ENCODE assay signal across 9 cellular contexts in the genomic region with DNA sequence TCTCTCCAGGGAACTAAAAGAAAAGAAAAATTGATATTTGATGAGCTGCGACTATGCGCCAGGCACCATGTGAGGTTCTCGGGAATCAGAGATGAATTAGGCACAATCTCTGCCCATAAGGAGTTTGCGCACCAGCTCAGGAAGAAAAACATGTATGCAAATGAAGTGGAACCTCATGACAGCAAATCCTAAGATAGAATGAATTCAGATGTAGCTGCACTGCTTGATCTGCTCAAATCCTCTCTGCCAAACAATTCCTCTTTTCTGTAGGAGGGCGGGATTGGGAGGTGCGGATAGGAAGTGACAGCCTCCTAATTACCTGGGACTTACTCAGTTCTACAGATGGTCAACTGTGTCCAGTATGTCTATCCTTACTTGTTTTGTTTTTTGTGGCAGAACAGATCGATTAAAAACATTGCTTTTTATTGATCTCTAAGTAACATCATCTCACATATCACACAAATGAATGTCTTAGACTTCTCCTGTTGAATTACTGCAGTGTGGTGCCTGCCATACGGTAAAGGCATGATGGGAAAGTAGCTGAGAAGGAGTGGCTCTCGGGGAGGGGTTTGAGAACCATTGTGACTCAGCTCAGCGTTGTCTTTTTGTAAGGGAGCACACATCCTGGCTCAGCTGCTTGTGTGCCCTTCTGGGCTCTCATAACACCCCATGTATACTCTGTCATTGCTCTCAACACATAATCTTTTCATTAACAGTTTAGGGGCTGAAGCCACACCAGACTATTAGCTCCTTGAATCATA. TPM values are rescaled to one million over a fixed set of nuclear protein-coding genes. Genes with fewer than 3 reads are reported as not detected.
DNase-seq lines count a peak whose midpoint lies in the region; ATAC-seq, FAIRE-seq and TF ChIP-seq lines count a peak whose summit lies in the region.
"Had no signal": no experiment of that assay in that cellular context is flagged by ENCODE, and none has a peak within 500 bp of the region (broad histone marks: within the 10 kb centered on the region; RNA-seq: fewer than 3 reads in every experiment).

No MANE protein-coding gene starts in this region.

- H3K36me3 Mint-ChIP-seq in activated naive CD4-positive, alpha-beta T cell treated with anti-CD3 and anti-CD28 coated beads, Interleukin-2, amount 50 U/mL, for 72 hours = no peaks in the 10 kb centered on the region

- no peaks in the 10 kb centered on the region for H3K9me3 Mint-ChIP-seq in activated naive CD4-positive, alpha-beta T cell treated with anti-CD3 and anti-CD28 coated beads, Interleukin-2, amount 50 U/mL, for 72 hours

- peak overlapping the region; percentile 5 to 61 for H3K27ac Mint-ChIP-seq in activated naive CD4-positive, alpha-beta T cell treated with anti-CD3 and anti-CD28 coated beads, Interleukin-2, amount 50 U/mL, for 72 hours

- no peaks in the 10 kb centered on the region for H3K36me3 ChIP-seq in MG63
- H3K36me3 ChIP-seq in mucosa of descending colon (ENCODE audit: low read depth) = no peaks in the 10 kb centered on the region

- TF ChIP-seq CTCF in mucosa of descending colon (IDR thresholded peaks at IDR 0.05) = no peak

- FAIRE-seq in frontal cortex (lab: Jason Lieb, UNC) = no peak

- H3K4me1 ChIP-seq in mucosa of descending colon (ENCODE audit: low read depth) = no peaks in the 10 kb centered on the region

- no peaks in the 10 kb centered on the region for H3K9me3 ChIP-seq in MG63
- no peaks in the 10 kb centered on the region for H3K9me3 ChIP-seq in mucosa of descending colon

- DNase-seq in AG08395 (ENCODE audit: low spot score) = peak; percentile 33
- peak; percentile 9 for DNase-seq in MG63
- DNase-seq in activated naive CD4-positive, alpha-beta T cell treated with anti-CD3 and anti-CD28 coated beads, Interleukin-2, amount 50 U/mL, for 72 hours (ENCODE audit: low spot score in 2 of 2) = no peak
- DNase-seq in mucosa of descending colon = no peak
- no peak for DNase-seq in frontal cortex (ENCODE audit: low spot score in 2 of 2)
- DNase-seq: RPMI8226 had no signal

- intact Hi-C loops in mucosa of descending colon (cut with DNase I, micrococcal nuclease) = loop anchor here (10.0 kb wide), 2 partner anchors 57 to 227 kb away; no protein-coding TSS in a partner anchor

- no peaks in the 10 kb centered on the region for H3K27me3 ChIP-seq in MG63

- H3K4me3 ChIP-seq in MG63 (no peak overlapping the region), mucosa of descending colon (no peak overlapping the region)

- ATAC-seq in activated naive CD4-positive, alpha-beta T cell treated with anti-CD3 and anti-CD28 coated beads, Interleukin-2, amount 50 U/mL, for 72 hours = peak; percentile 27 to 28
- peak; percentile 47 for ATAC-seq in mucosa of descending colon
- ATAC-seq in HG02642 (IDR thresholded peaks at IDR 0.05; ENCODE audit: poor library complexity, unreplicated experiment) = no peak
- ATAC-seq in HG03354 (IDR thresholded peaks at IDR 0.05; ENCODE audit: poor library complexity, severe bottlenecking, unreplicated experiment) = no peak
- no peak for ATAC-seq in HG02763 (IDR thresholded peaks at IDR 0.05; ENCODE audit: unreplicated experiment)

RNA-seq across cellular contexts. Expression of a gene that starts 14.0 kb away (rescaled TPM):
- total RNA-seq in MG63 (2014; rRNA removed; shearing (Covaris generic); ENCODE audit: low replicate concordance) = not detected in 2 replicates
- under 1 TPM; 0.43 to 0.56 TPM for total RNA-seq in activated naive CD4-positive, alpha-beta T cell treated with anti-CD3 and anti-CD28 coated beads, Interleukin-2, amount 50 U/mL, for 72 hours
- under 1 TPM; 0.26 to 0.87 (median 0.38) TPM for total RNA-seq in mucosa of descending colon
- total RNA-seq in frontal cortex = 0.41 TPM

RNA-seq across cellular contexts. Expression of a gene that starts 30.3 kb away (rescaled TPM):
- 0.53 and 1.6 TPM in 2 replicates for total RNA-seq in MG63 (2014; rRNA removed; shearing (Covaris generic); ENCODE audit: low replicate concordance)
- 1 to 10 TPM; 1.5 to 2.2 TPM for total RNA-seq in activated naive CD4-positive, alpha-beta T cell treated with anti-CD3 and anti-CD28 coated beads, Interleukin-2, amount 50 U/mL, for 72 hours
- total RNA-seq in mucosa of descending colon (1 to 10 TPM; 1.5 to 5.4 (median 2.4) TPM), frontal cortex (10.6 TPM)

Comparison
In these comparisons a context has a peak if more than half of its experiments do, and no peak if none do; other contexts are left out.
1. DNase-seq: peak in AG08395 (single experiment) and MG63 (single experiment); none in activated naive CD4-positive, alpha-beta T cell treated with anti-CD3 and anti-CD28 coated beads, Interleukin-2, amount 50 U/mL, for 72 hours (0 of 2), mucosa of descending colon (0 of 3) and frontal cortex (0 of 2).
2. ATAC-seq: peak in activated naive CD4-positive, alpha-beta T cell treated with anti-CD3 and anti-CD28 coated beads, Interleukin-2, amount 50 U/mL, for 72 hours (2 of 2) and mucosa of descending colon (single experiment); none in HG02642 (single experiment), HG03354 (single experiment) and HG02763 (single experiment).